Comparison of ENCODE assay signal across 9 cellular contexts in the genomic region with DNA sequence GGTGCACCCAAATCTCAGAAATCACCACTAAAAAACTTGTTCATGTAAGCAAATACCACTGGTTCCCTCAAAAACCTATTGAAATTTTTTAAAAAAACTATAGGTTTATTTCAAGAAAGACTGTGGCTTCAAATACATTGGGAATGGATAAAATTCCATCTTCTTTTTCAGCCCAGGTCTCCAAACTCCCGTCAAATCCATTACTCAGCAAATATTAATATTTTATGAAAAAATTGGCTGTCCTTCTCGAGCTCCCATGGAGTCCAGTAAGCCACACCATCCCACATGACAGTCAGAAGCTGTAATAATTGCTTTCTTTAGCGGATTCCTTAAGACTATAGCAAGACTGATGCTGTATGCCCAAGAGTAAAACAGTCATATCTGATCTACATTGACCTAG.
"Had no signal": no experiment of that assay in that cellular context is flagged by ENCODE, and none has a peak within 500 bp of the region (broad histone marks: within the 10 kb centered on the region; RNA-seq: fewer than 3 reads in every experiment).

No MANE protein-coding gene starts in this region.

- H3K9ac ChIP-seq: KMS-11 had no signal

- DNase-seq: H7, HFFc6, Karpas-422, KBM-7 had no signal

- H2AFZ ChIP-seq: GM23338 had no signal

- H3K36me3 ChIP-seq: HAP-1 had no signal

- H3K27ac ChIP-seq: KMS-11 had no signal

- ATAC-seq: GM23338, HCT116 had no signal

- H3K4me1 ChIP-seq: HAP-1 had no signal

- H3K9me3 ChIP-seq: HAP-1 had no signal

- H3K4me2 ChIP-seq: GM23338, KMS-11 had no signal

- FAIRE-seq: HTR-8/SVneo had no signal

- H3K4me3 ChIP-seq: GM23338, HAP-1 had no signal
